ENCODE assay signal across 25 cellular contexts in the genomic region with DNA sequence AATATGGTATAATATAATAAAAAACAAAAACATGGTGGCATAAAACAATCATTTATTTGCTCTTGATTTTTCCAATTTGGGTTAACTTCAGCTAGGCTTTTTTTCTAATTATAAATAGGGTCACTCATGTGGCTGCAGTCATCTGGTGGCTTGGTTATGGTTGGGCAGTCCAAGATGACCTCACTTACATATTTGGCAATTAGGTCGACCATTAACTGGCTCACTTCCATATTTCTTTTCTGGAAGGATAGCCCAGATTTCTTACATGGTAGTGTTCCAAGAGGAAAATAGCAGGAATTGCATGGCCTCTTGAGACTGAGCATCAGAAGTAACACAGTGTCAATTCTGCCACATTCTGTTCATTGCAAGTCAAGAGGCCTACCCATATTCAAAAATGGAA.
DNase-seq lines count a peak whose midpoint lies in the region; ATAC-seq and TF ChIP-seq lines count a peak whose summit lies in the region.
"Had no signal": no experiment of that assay in that cellular context is flagged by ENCODE, and none has a peak within 500 bp of the region (broad histone marks: within the 10 kb centered on the region; RNA-seq: fewer than 3 reads in every experiment).

No MANE protein-coding gene starts in this region.

- H3K4me2 ChIP-seq in PC-3 (ENCODE audit: low read length) (no peak overlapping the region), PC-9 (no peak overlapping the region)

- H3K27me3 Mint-ChIP-seq in stimulated activated memory B cell treated with anti-CD40 and anti-IgM and Interleukin-4, amounts not matched to agents 10 μg/mL and 1 μg/mL and 100 μg/mL, for 72 hours = no peaks in the 10 kb centered on the region
- H3K27me3 Mint-ChIP-seq: stimulated activated naive B cell treated with anti-CD40 and anti-IgM and Interleukin-4, amounts not matched to agents 10 μg/mL and 1 μg/mL and 100 μg/mL, for 72 hours; type B pancreatic cell had no signal

- H4K20me1 ChIP-seq in PC-3 (ENCODE audit: low read length) (no peaks in the 10 kb centered on the region), PC-9 (ENCODE audit: insufficient read depth) (peaks cover 13% of the 10 kb centered on the region)

- H3K4me1 Mint-ChIP-seq in stimulated activated memory B cell treated with anti-CD40 and anti-IgM and Interleukin-4, amounts not matched to agents 10 μg/mL and 1 μg/mL and 100 μg/mL, for 72 hours = peaks cover 51% of the 10 kb centered on the region

- peak overlapping the region; percentile 74 for H3K27ac Mint-ChIP-seq in stimulated activated memory B cell treated with anti-CD40 and anti-IgM and Interleukin-4, amounts not matched to agents 10 μg/mL and 1 μg/mL and 100 μg/mL, for 72 hours
- H3K27ac Mint-ChIP-seq: CD8-positive, alpha-beta T cell; stimulated activated naive B cell treated with anti-CD40 and anti-IgM and Interleukin-4, amounts not matched to agents 10 μg/mL and 1 μg/mL and 100 μg/mL, for 72 hours; type B pancreatic cell had no signal

- H3K9me2 ChIP-seq in PC-3 (replicated peaks; ENCODE audit: low read length) (no peaks in the 10 kb centered on the region), PC-9 (ENCODE audit: insufficient read depth) (no peaks in the 10 kb centered on the region)

- POLR2A ChIA-PET in PC-3 (lab: Charles Lee; ENCODE audit: unreplicated experiment) = no interaction called here
- POLR2A ChIA-PET in PC-9 (lab: Charles Lee; ENCODE audit: unreplicated experiment) = no interaction called here

- H3K4me1 ChIP-seq in left ventricle myocardium inferior = peaks cover 8% of the 10 kb centered on the region
- H3K4me1 ChIP-seq in PC-3 (ENCODE audit: insufficient read depth, low read length) = peaks cover 52% of the 10 kb centered on the region
- no peaks in the 10 kb centered on the region for H3K4me1 ChIP-seq in PC-9 (replicated peaks; ENCODE audit: insufficient read depth)
- H3K4me1 ChIP-seq: colonic mucosa, gastroesophageal sphincter, SJCRH30 had no signal

- H3K9me3 Mint-ChIP-seq in stimulated activated memory B cell treated with anti-CD40 and anti-IgM and Interleukin-4, amounts not matched to agents 10 μg/mL and 1 μg/mL and 100 μg/mL, for 72 hours = peaks cover 6% of the 10 kb centered on the region
- H3K9me3 Mint-ChIP-seq: CD8-positive, alpha-beta T cell; type B pancreatic cell had no signal

- TF ChIP-seq CTCF in left ventricle myocardium inferior (IDR thresholded peaks at IDR 0.05; ENCODE audit: borderline replicate concordance) = no peak
- TF ChIP-seq CTCF in PC-3 (conservative IDR thresholded peaks at IDR 0.05; ENCODE audit: low read depth, low read length) = no peak
- no peak for TF ChIP-seq CTCF in PC-9 (conservative IDR thresholded peaks at IDR 0.05)

- H2AFZ ChIP-seq in PC-3 (ENCODE audit: low read length) (no peak overlapping the region), PC-9 (no peak overlapping the region)

- H3F3A ChIP-seq in PC-3 (ENCODE audit: low read length, unreplicated experiment) (peaks cover 10% of the 10 kb centered on the region), PC-9 (ENCODE audit: insufficient read depth, low read depth) (peaks cover 63% of the 10 kb centered on the region)

- no peak overlapping the region for H3K9ac ChIP-seq in PC-3 (ENCODE audit: low read length)

- H3K4me3 ChIP-seq in left ventricle myocardium inferior (no peak overlapping the region), PC-3 (ENCODE audit: low read length) (no peak overlapping the region), PC-9 (no peak overlapping the region)
- H3K4me3 ChIP-seq: colonic mucosa, gastroesophageal sphincter, SJCRH30 had no signal

- H3K36me3 Mint-ChIP-seq in stimulated activated memory B cell treated with anti-CD40 and anti-IgM and Interleukin-4, amounts not matched to agents 10 μg/mL and 1 μg/mL and 100 μg/mL, for 72 hours = peaks cover 41% of the 10 kb centered on the region

- peaks cover 7% of the 10 kb centered on the region for H3K36me3 ChIP-seq in left ventricle myocardium inferior
- peaks cover 23% of the 10 kb centered on the region for H3K36me3 ChIP-seq in PC-3 (ENCODE audit: low read depth, low read length)
- H3K36me3 ChIP-seq in PC-9 (ENCODE audit: low read depth) = peaks cover 28% of the 10 kb centered on the region
- H3K36me3 ChIP-seq: colonic mucosa, gastroesophageal sphincter, SJCRH30 had no signal

- no peak for DNase-seq in Right ventricle myocardium superior
- DNase-seq in left ventricle myocardium inferior = no peak
- no peak for DNase-seq in PC-3
- peak; percentile 10 for DNase-seq in cerebellum (ENCODE audit: low spot score)
- DNase-seq in activated CD8-positive, alpha-beta memory T cell treated with anti-CD3 and anti-CD28 coated beads, Interleukin-2, amount 50 U/mL, for 4 hours = no peak
- DNase-seq in HuH-7 (ENCODE audit: low spot score) = no peak
- no peak for DNase-seq in PC-9
- DNase-seq: activated CD4-positive, CD25-positive, alpha-beta regulatory T cell; activated gamma-delta T cell treated with Interleukin-2 at 50 U/mL for 16 hours; aorta; CD8-positive, alpha-beta T cell; colonic mucosa; DMS79 treated with DMSO at 0.1 percent for 48 hours; H7; NCI-H2029; NCI-H526 treated with DMSO at 0.1 percent for 48 hours; retina; stimulated activated CD4-positive, alpha-beta T cell treated with anti-CD3 and anti-CD28 coated beads, Interleukin-15, amount 100 ng/mL, for 24 hours; stimulated activated naive B cell treated with anti-CD40 and anti-IgM and Interleukin-4, amounts not matched to agents 10 μg/mL and 1 μg/mL and 100 μg/mL, for 72 hours; T-helper 9 cell had no signal

- peak; percentile 34 for ATAC-seq in Right ventricle myocardium superior (ENCODE audit: poor library complexity)
- no peak for ATAC-seq in PC-3
- no peak for ATAC-seq in stimulated activated memory B cell treated with anti-CD40 and anti-IgM and Interleukin-4, amounts not matched to agents 10 μg/mL and 1 μg/mL and 100 μg/mL, for 72 hours
- ATAC-seq: CD8-positive, alpha-beta T cell; gastroesophageal sphincter; left lobe of liver; stimulated activated naive B cell treated with anti-CD40 and anti-IgM and Interleukin-4, amounts not matched to agents 10 μg/mL and 1 μg/mL and 100 μg/mL, for 72 hours had no signal

- H3K27ac ChIP-seq in left ventricle myocardium inferior (replicated peaks) (no peak overlapping the region), PC-3 (ENCODE audit: low read length) (peak overlapping the region; percentile 72), PC-9 (no peak overlapping the region)
- H3K27ac ChIP-seq: colonic mucosa, gastroesophageal sphincter, SJCRH30 had no signal

- no peak overlapping the region for H3K4me3 Mint-ChIP-seq in stimulated activated memory B cell treated with anti-CD40 and anti-IgM and Interleukin-4, amounts not matched to agents 10 μg/mL and 1 μg/mL and 100 μg/mL, for 72 hours
- H3K4me3 Mint-ChIP-seq: CD8-positive, alpha-beta T cell; stimulated activated naive B cell treated with anti-CD40 and anti-IgM and Interleukin-4, amounts not matched to agents 10 μg/mL and 1 μg/mL and 100 μg/mL, for 72 hours; type B pancreatic cell had no signal

- BruUV-seq in PC-3 (replicated peaks; lab: Mats Ljungman, UMichigan) (no TSS peak), PC-9 (replicated peaks; lab: Mats Ljungman, UMichigan) (no TSS peak)

- H3K79me2 ChIP-seq in PC-3 (ENCODE audit: low read length) (peaks cover 76% of the 10 kb centered on the region), PC-9 (ENCODE audit: low read depth) (peaks cover 83% of the 10 kb centered on the region)

- H3K9me3 ChIP-seq in left ventricle myocardium inferior (replicated peaks) (no peaks in the 10 kb centered on the region), PC-3 (ENCODE audit: low read length) (no peaks in the 10 kb centered on the region), PC-9 (ENCODE audit: insufficient read depth, low read depth) (no peaks in the 10 kb centered on the region)
- H3K9me3 ChIP-seq: colonic mucosa, gastroesophageal sphincter, SJCRH30 had no signal

- CTCF ChIA-PET in PC-3 (lab: Charles Lee) (no interaction called here), PC-9 (lab: Charles Lee) (no interaction called here)

- intact Hi-C loops in Right ventricle myocardium superior (cut with DNase I) (no loop called here), left ventricle myocardium inferior (cut with micrococcal nuclease) (no loop called here), PC-3 (cut with micrococcal nuclease) (loop anchor here (2.0 kb wide), 1 partner anchor 17 kb away; no protein-coding TSS in a partner anchor), PC-9 (cut with micrococcal nuclease; ENCODE audit: unreplicated experiment) (no loop called here)

- H3K27me3 ChIP-seq in left ventricle myocardium inferior (ENCODE audit: low read depth) = no peaks in the 10 kb centered on the region
- no peaks in the 10 kb centered on the region for H3K27me3 ChIP-seq in PC-3 (ENCODE audit: low read length)
- no peaks in the 10 kb centered on the region for H3K27me3 ChIP-seq in PC-9 (ENCODE audit: insufficient read depth, low read depth)
- H3K27me3 ChIP-seq: colonic mucosa, gastroesophageal sphincter, SJCRH30 had no signal
